In genomic region chr11:126063510-126063858, GRCh38 we compare ENCODE assay signal across 8 cellular contexts. TPM values are rescaled to one million over a fixed set of nuclear protein-coding genes. Genes with fewer than 3 reads are reported as not detected.
DNase-seq lines count a peak whose midpoint lies in the region; ATAC-seq and TF ChIP-seq lines count a peak whose summit lies in the region.

No MANE protein-coding gene starts in this region.

- H3K9ac ChIP-seq in parathyroid adenoma = no peak overlapping the region

- H3K9me3 ChIP-seq in CD8-positive, alpha-beta memory T cell (ENCODE audit: low read length) = no peaks in the 10 kb centered on the region
- no peaks in the 10 kb centered on the region for H3K9me3 ChIP-seq in PC-9 (ENCODE audit: insufficient read depth, low read depth)
- H3K9me3 ChIP-seq in esophagus (ENCODE audit: control insufficient read depth in 2 of 2, insufficient read depth in 1 of 2, low read depth in 1 of 2, low read length in 1 of 2) = no peaks in the 10 kb centered on the region
- no peaks in the 10 kb centered on the region for H3K9me3 ChIP-seq in parathyroid adenoma (ENCODE audit: control insufficient read depth, low read length)

- peaks cover 0 to 2% (median 0%) of the 10 kb centered on the region in 5 donors for H3K9me3 Mint-ChIP-seq in CD8-positive, alpha-beta memory T cell

- H3K9me2 ChIP-seq in PC-9 (ENCODE audit: insufficient read depth) = no peaks in the 10 kb centered on the region

- DNase-seq in CD8-positive, alpha-beta memory T cell = no peak
- DNase-seq in PC-9 (no peak), head of caudate nucleus (no peak), COLO829 (ENCODE audit: low spot score) (no peak), iPS-NIHi11 (ENCODE audit: low spot score) (no peak)

- WGBS in esophagus, 2 donors = 17 to 20% methylated on average over 10 of the region's 10 CpGs

- peaks cover 6% of the 10 kb centered on the region for H3K27me3 ChIP-seq in CD8-positive, alpha-beta memory T cell (ENCODE audit: insufficient read depth, low read length, poor library complexity, severe bottlenecking)
- H3K27me3 ChIP-seq in PC-9 (ENCODE audit: insufficient read depth, low read depth) = no peaks in the 10 kb centered on the region
- H3K27me3 ChIP-seq in esophagus (ENCODE audit: control insufficient read depth in 1 of 2, insufficient read depth in 2 of 2, low read length in 2 of 2) = no peaks in the 10 kb centered on the region
- H3K27me3 ChIP-seq in parathyroid adenoma (ENCODE audit: control insufficient read depth, insufficient read depth, low read length) = no peaks in the 10 kb centered on the region

- BruUV-seq in PC-9 (replicated peaks; lab: Mats Ljungman, UMichigan) = no TSS peak

- no peak for TF ChIP-seq CTCF in PC-9 (conservative IDR thresholded peaks at IDR 0.05)
- no peak for TF ChIP-seq CTCF in parathyroid adenoma (IDR thresholded peaks at IDR 0.05)

- H4K20me1 ChIP-seq in PC-9 (ENCODE audit: insufficient read depth) = no peaks in the 10 kb centered on the region

- H3K4me3 Mint-ChIP-seq in CD8-positive, alpha-beta memory T cell = peak overlapping the region; percentile 85 to 96 (median 88)

- no peaks in the 10 kb centered on the region for H3K36me3 ChIP-seq in CD8-positive, alpha-beta memory T cell (ENCODE audit: insufficient read depth, low read length)
- no peaks in the 10 kb centered on the region for H3K36me3 ChIP-seq in PC-9 (ENCODE audit: low read depth)
- H3K36me3 ChIP-seq in esophagus (ENCODE audit: control insufficient read depth in 2 of 2, insufficient read depth in 2 of 2, low read length in 1 of 2) = no peaks in the 10 kb centered on the region
- no peaks in the 10 kb centered on the region for H3K36me3 ChIP-seq in parathyroid adenoma (ENCODE audit: control insufficient read depth, insufficient read depth, low read length)

- H3K27ac Mint-ChIP-seq in CD8-positive, alpha-beta memory T cell = peak overlapping the region in 3 of 8 donors; percentile 73 to 92 (median 90)

- peaks cover 2 to 34% of the 10 kb centered on the region in 2 donors for H3K27me3 Mint-ChIP-seq in CD8-positive, alpha-beta memory T cell

- peaks cover 10 to 15% (median 15%) of the 10 kb centered on the region in 3 donors for H3K4me1 Mint-ChIP-seq in CD8-positive, alpha-beta memory T cell

- H3K4me3 ChIP-seq in CD8-positive, alpha-beta memory T cell (ENCODE audit: low read length) = peak overlapping the region; percentile 44
- H3K4me3 ChIP-seq in PC-9 (peak overlapping the region; percentile 58; the same call in 1 of the 2 replicates), esophagus (ENCODE audit: low read depth in 1 of 2, low read length in 2 of 2) (peak overlapping the region; percentile 11 to 73), parathyroid adenoma (ENCODE audit: low read depth, low read length) (no peak overlapping the region)

- CTCF ChIA-PET in CD8-positive, alpha-beta memory T cell (lab: Charles Lee) = no interaction called here
- CTCF ChIA-PET in PC-9 (lab: Charles Lee) = no interaction called here

- intact Hi-C loops in PC-9 (cut with micrococcal nuclease; ENCODE audit: unreplicated experiment) (loop anchor here (2.0 to 5.0 kb wide), 2 partner anchors 49 to 121 kb away; no protein-coding TSS in a partner anchor), head of caudate nucleus (cut with DNase I) (loop anchor here (5.0 kb wide), 1 partner anchor 204 kb away; the partner anchor contains the start of genes FOXRED1 and SRPRA)

- peaks cover 11% of the 10 kb centered on the region for H3K4me1 ChIP-seq in CD8-positive, alpha-beta memory T cell (ENCODE audit: insufficient read depth, low read length)
- H3K4me1 ChIP-seq in PC-9 (replicated peaks; ENCODE audit: insufficient read depth) (peaks cover 16% of the 10 kb centered on the region; the same call in 1 of the 2 replicates), esophagus (ENCODE audit: control insufficient read depth in 2 of 2, insufficient read depth in 2 of 2, low read length in 1 of 2) (peaks cover 0 to 3% of the 10 kb centered on the region in 2 donors), parathyroid adenoma (no peaks in the 10 kb centered on the region)

- H3F3A ChIP-seq in PC-9 (ENCODE audit: insufficient read depth, low read depth) = peaks cover 13% of the 10 kb centered on the region; the same call in 1 of the 2 replicates

- H2AFZ ChIP-seq in PC-9 = peak overlapping the region; percentile 89
- peak overlapping the region; percentile 87 for H2AFZ ChIP-seq in parathyroid adenoma

- H3K79me2 ChIP-seq in PC-9 (ENCODE audit: low read depth) (no peaks in the 10 kb centered on the region), parathyroid adenoma (no peaks in the 10 kb centered on the region)

- ATAC-seq in GM18867 (IDR thresholded peaks at IDR 0.05; ENCODE audit: unreplicated experiment) = no peak

- H3K27ac ChIP-seq in CD8-positive, alpha-beta memory T cell (ENCODE audit: low read depth, low read length) = no peak overlapping the region
- H3K27ac ChIP-seq in PC-9 (no peak overlapping the region), esophagus (ENCODE audit: low read depth in 2 of 2, low read length in 1 of 2) (no peak overlapping the region), parathyroid adenoma (no peak overlapping the region)

- POLR2A ChIA-PET in CD8-positive, alpha-beta memory T cell (lab: Charles Lee) = no interaction called here
- POLR2A ChIA-PET in PC-9 (lab: Charles Lee; ENCODE audit: unreplicated experiment) = no interaction called here

- H3K36me3 Mint-ChIP-seq in CD8-positive, alpha-beta memory T cell = peaks cover 0 to 2% (median 0%) of the 10 kb centered on the region in 3 donors

- H3K4me2 ChIP-seq in PC-9 (peak overlapping the region; percentile 76), parathyroid adenoma (ENCODE audit: low read length) (peak overlapping the region; percentile 38)

RNA-seq across cellular contexts. Expression of gene CDON, which starts 0.8 kb away (rescaled TPM):
- total RNA-seq in CD8-positive, alpha-beta memory T cell = 1 to 10 TPM; 1.7 to 2.0 TPM
- polyA plus RNA-seq in CD8-positive, alpha-beta memory T cell = not detected
- 10.0 and 11.2 TPM in 2 replicates for total RNA-seq in PC-9 (2021)
- under 1 TPM; 0.61 TPM for polyA plus RNA-seq in esophagus
